ENCODE assay signal across 1 cellular context in genomic region chr3:58564456-58565160, GRCh38.
TF ChIP-seq lines count a peak whose summit lies in the region.

No MANE protein-coding gene starts in this region.

TF ChIP-seq in H1, 55 proteins besides CTCF, POLR2A, EP300 and RAD21 (continued from another document):
- TF ChIP-seq HDAC6 (IDR thresholded peaks at IDR 0.05; ENCODE audit: low read depth, low read length): no peak
- no peak for TF ChIP-seq TAF7 (optimal IDR thresholded peaks at IDR 0.05; ENCODE audit: borderline replicate concordance, low read depth, low read length)
- TF ChIP-seq E2F6 (IDR thresholded peaks at IDR 0.05): no peak
- no peak for TF ChIP-seq TAF1 (IDR thresholded peaks at IDR 0.05; ENCODE audit: low read depth, low read length)
- no peak for TF ChIP-seq GTF2F1 (IDR thresholded peaks at IDR 0.05; ENCODE audit: borderline replicate concordance, low read depth, low read length)
- TF ChIP-seq ZNF274 (IDR thresholded peaks at IDR 0.05; ENCODE audit: borderline replicate concordance, extremely low read depth, low read length): no peak
- no peak for TF ChIP-seq SP2 (IDR thresholded peaks at IDR 0.05; ENCODE audit: low read length)
- no peak for TF ChIP-seq FOSL1 (IDR thresholded peaks at IDR 0.05; ENCODE audit: insufficient read depth, low read depth, low read length)
- no peak for TF ChIP-seq SRF (IDR thresholded peaks at IDR 0.05; ENCODE audit: low read depth, low read length)
